23 cellular contexts compared by ENCODE assay signal in the genomic region with DNA sequence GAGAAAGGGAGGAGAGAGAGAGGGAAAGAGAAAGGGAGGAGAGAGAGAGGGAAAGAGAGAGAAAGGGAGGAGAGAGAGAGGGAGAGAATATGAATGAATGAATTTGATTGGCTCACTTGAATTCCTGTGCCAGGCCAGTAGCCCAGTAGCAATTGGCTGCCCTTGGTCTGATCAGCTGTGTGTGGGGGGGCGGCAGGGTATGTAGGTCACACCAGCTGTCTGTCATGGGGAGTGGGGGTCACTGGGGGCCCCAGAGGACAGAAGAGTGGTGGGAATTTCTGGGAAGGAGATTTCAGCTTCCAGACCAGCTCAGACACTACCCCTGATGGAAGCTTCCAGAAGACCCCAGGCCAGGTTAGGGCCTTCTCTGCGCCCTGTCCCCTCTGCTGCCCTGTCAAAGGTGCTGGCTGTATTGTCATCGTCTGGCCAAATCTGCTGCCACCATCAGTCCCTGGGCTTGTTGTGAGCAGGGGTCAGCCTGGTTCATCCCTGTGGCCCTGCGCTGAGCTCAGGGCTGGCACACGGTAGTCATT. TPM values are rescaled to one million over a fixed set of nuclear protein-coding genes. Genes with fewer than 3 reads are reported as not detected.
DNase-seq lines count a peak whose midpoint lies in the region; ATAC-seq, FAIRE-seq and TF ChIP-seq lines count a peak whose summit lies in the region.
"Had no signal": no experiment of that assay in that cellular context is flagged by ENCODE, and none has a peak within 500 bp of the region (broad histone marks: within the 10 kb centered on the region; RNA-seq: fewer than 3 reads in every experiment).

No MANE protein-coding gene starts in this region.

- no peak for TF ChIP-seq EP300 in sigmoid colon (IDR thresholded peaks at IDR 0.05)

- ATAC-seq in lower lobe of right lung (no peak), GM21367 (IDR thresholded peaks at IDR 0.05; ENCODE audit: unreplicated experiment) (no peak), HG02763 (IDR thresholded peaks at IDR 0.05; ENCODE audit: unreplicated experiment) (no peak)
- ATAC-seq: HepG2 had no signal

- H3K27ac Mint-ChIP-seq in activated naive CD4-positive, alpha-beta T cell treated with anti-CD3 and anti-CD28 coated beads, Interleukin-2, amount 10 ng/mL, durations not matched to agents 7 days and 5 days: no peak overlapping the region
- H3K27ac Mint-ChIP-seq in activated naive CD4-positive, alpha-beta T cell treated with anti-CD3 and anti-CD28 coated beads for 36 hours: no peak overlapping the region
- H3K27ac Mint-ChIP-seq: CD8-positive, alpha-beta memory T cell; HFFc6 had no signal

- DNase-seq in activated naive CD4-positive, alpha-beta T cell treated with anti-CD3 and anti-CD28 coated beads, Interleukin-2, amount 10 ng/mL, durations not matched to agents 7 days and 5 days: peak; percentile 10
- DNase-seq in activated naive CD4-positive, alpha-beta T cell treated with anti-CD3 and anti-CD28 coated beads for 36 hours: no peak
- DNase-seq in lower lobe of right lung (peak; percentile 14), sigmoid colon (peak; percentile 22), D721Med (ENCODE audit: insufficient read length, low spot score) (no peak)
- no peak for DNase-seq in activated CD4-positive, alpha-beta T cell treated with anti-CD3 and anti-CD28 coated beads, Interleukin-2, amount 50 U/mL, for 4 hours
- DNase-seq: 8988T; AML-193; Caco-2; CD8-positive, alpha-beta memory T cell; DMS79 treated with DMSO at 0.1 percent for 48 hours; EL; HFFc6 had no signal

- H3K9me3 ChIP-seq in lower lobe of right lung: no peaks in the 10 kb centered on the region
- H3K9me3 ChIP-seq in sigmoid colon: no peaks in the 10 kb centered on the region
- H3K9me3 ChIP-seq: BLaER1, Caco-2, HAP-1 had no signal

- WGBS in sigmoid colon, 2 donors: 62 to 76% methylated on average over 5 of the region's 5 CpGs

- no peak for TF ChIP-seq POLR2A in sigmoid colon (IDR thresholded peaks at IDR 0.05)

- no peaks in the 10 kb centered on the region for H3K36me3 Mint-ChIP-seq in activated naive CD4-positive, alpha-beta T cell treated with anti-CD3 and anti-CD28 coated beads, Interleukin-2, amount 10 ng/mL, durations not matched to agents 7 days and 5 days
- no peaks in the 10 kb centered on the region for H3K36me3 Mint-ChIP-seq in activated naive CD4-positive, alpha-beta T cell treated with anti-CD3 and anti-CD28 coated beads for 36 hours (ENCODE audit: low read depth)
- H3K36me3 Mint-ChIP-seq: CD8-positive, alpha-beta memory T cell had no signal

- intact Hi-C loops in activated naive CD4-positive, alpha-beta T cell treated with anti-CD3 and anti-CD28 coated beads for 36 hours (cut with micrococcal nuclease): no loop called here
- intact Hi-C loops in lower lobe of right lung (cut with DNase I): no loop called here
- intact Hi-C loops in sigmoid colon (cut with DNase I): no loop called here

- H3K27ac ChIP-seq in lower lobe of right lung (no peak overlapping the region), sigmoid colon (no peak overlapping the region)
- H3K27ac ChIP-seq: BLaER1 had no signal

- TF ChIP-seq CTCF in lower lobe of right lung (IDR thresholded peaks at IDR 0.05) (no peak), sigmoid colon (IDR thresholded peaks at IDR 0.05) (no peak), D721Med (IDR thresholded peaks at IDR 0.05; ENCODE audit: insufficient read depth, missing control alignments) (no peak)

- FAIRE-seq in D721Med (lab: Jason Lieb, UNC): no peak
- FAIRE-seq: G401.6, GM12892, GM19239, H1, HepG2, HTR-8/SVneo had no signal

- H3K9me3 Mint-ChIP-seq in activated naive CD4-positive, alpha-beta T cell treated with anti-CD3 and anti-CD28 coated beads, Interleukin-2, amount 10 ng/mL, durations not matched to agents 7 days and 5 days: no peaks in the 10 kb centered on the region
- H3K9me3 Mint-ChIP-seq in activated naive CD4-positive, alpha-beta T cell treated with anti-CD3 and anti-CD28 coated beads for 36 hours: no peaks in the 10 kb centered on the region
- H3K9me3 Mint-ChIP-seq: CD8-positive, alpha-beta memory T cell had no signal

- no peak overlapping the region for H3K4me3 Mint-ChIP-seq in activated naive CD4-positive, alpha-beta T cell treated with anti-CD3 and anti-CD28 coated beads, Interleukin-2, amount 10 ng/mL, durations not matched to agents 7 days and 5 days
- H3K4me3 Mint-ChIP-seq in activated naive CD4-positive, alpha-beta T cell treated with anti-CD3 and anti-CD28 coated beads for 36 hours: no peak overlapping the region
- H3K4me3 Mint-ChIP-seq: CD8-positive, alpha-beta memory T cell; HFFc6 had no signal

- H3K4me3 ChIP-seq in lower lobe of right lung: no peak overlapping the region
- no peak overlapping the region for H3K4me3 ChIP-seq in sigmoid colon
- H3K4me3 ChIP-seq: BLaER1, HAP-1 had no signal

- no peaks in the 10 kb centered on the region for H3K4me1 ChIP-seq in lower lobe of right lung
- H3K4me1 ChIP-seq in sigmoid colon: no peaks in the 10 kb centered on the region
- H3K4me1 ChIP-seq: Caco-2, HAP-1 had no signal

- H3K27me3 Mint-ChIP-seq in activated naive CD4-positive, alpha-beta T cell treated with anti-CD3 and anti-CD28 coated beads, Interleukin-2, amount 10 ng/mL, durations not matched to agents 7 days and 5 days: peaks cover 28% of the 10 kb centered on the region
- H3K27me3 Mint-ChIP-seq in activated naive CD4-positive, alpha-beta T cell treated with anti-CD3 and anti-CD28 coated beads for 36 hours (ENCODE audit: low read depth): peaks cover 22% of the 10 kb centered on the region

- H3K4me1 Mint-ChIP-seq in activated naive CD4-positive, alpha-beta T cell treated with anti-CD3 and anti-CD28 coated beads, Interleukin-2, amount 10 ng/mL, durations not matched to agents 7 days and 5 days: no peaks in the 10 kb centered on the region
- H3K4me1 Mint-ChIP-seq in activated naive CD4-positive, alpha-beta T cell treated with anti-CD3 and anti-CD28 coated beads for 36 hours (ENCODE audit: low read depth): no peaks in the 10 kb centered on the region
- H3K4me1 Mint-ChIP-seq: CD8-positive, alpha-beta memory T cell had no signal

- H3K27me3 ChIP-seq in lower lobe of right lung (ENCODE audit: low read depth) (peaks cover 54% of the 10 kb centered on the region), sigmoid colon (peaks cover 0 to 70% (median 8%) of the 10 kb centered on the region in 3 donors)

- H3K36me3 ChIP-seq in lower lobe of right lung (no peaks in the 10 kb centered on the region), sigmoid colon (no peaks in the 10 kb centered on the region)
- H3K36me3 ChIP-seq: BLaER1, HAP-1 had no signal

- CTCF ChIA-PET in activated naive CD4-positive, alpha-beta T cell treated with anti-CD3 and anti-CD28 coated beads, Interleukin-2, amount 10 ng/mL, durations not matched to agents 7 days and 5 days (lab: Charles Lee): no interaction called here
- CTCF ChIA-PET in activated naive CD4-positive, alpha-beta T cell treated with anti-CD3 and anti-CD28 coated beads for 36 hours (lab: Charles Lee): no interaction called here

RNA-seq across cellular contexts. Expression of gene MPPED1, which starts 21.1 kb away (rescaled TPM):
- total RNA-seq in activated naive CD4-positive, alpha-beta T cell treated with anti-CD3 and anti-CD28 coated beads for 36 hours: not detected
- total RNA-seq in lower lobe of right lung: not detected
- not detected for total RNA-seq in sigmoid colon
- not detected for polyA plus RNA-seq in sigmoid colon
- total RNA-seq: Caco-2; CD8-positive, alpha-beta memory T cell; HepG2; HFFc6 had no signal
- polyA plus RNA-seq: CD8-positive, alpha-beta memory T cell had no signal

Comparison
In these comparisons a context has a peak if more than half of its experiments do, and no peak if none do; other contexts are left out.
1. DNase-seq: peak in activated naive CD4-positive, alpha-beta T cell treated with anti-CD3 and anti-CD28 coated beads, Interleukin-2, amount 10 ng/mL, durations not matched to agents 7 days and 5 days (single experiment), lower lobe of right lung (single experiment) and sigmoid colon (single experiment); none in activated naive CD4-positive, alpha-beta T cell treated with anti-CD3 and anti-CD28 coated beads for 36 hours (single experiment), activated CD4-positive, alpha-beta T cell treated with anti-CD3 and anti-CD28 coated beads, Interleukin-2, amount 50 U/mL, for 4 hours (0 of 2) and D721Med (single experiment).